In genomic region chr2:72991980-72992733, GRCh38 we compare ENCODE assay signal across 9 cellular contexts.
"Had no signal": no experiment of that assay in that cellular context is flagged by ENCODE, and none has a peak within 500 bp of the region (broad histone marks: within the 10 kb centered on the region; RNA-seq: fewer than 3 reads in every experiment).

No MANE protein-coding gene starts in this region.

- H3K4me1 ChIP-seq: adrenal gland had no signal

- DNase-seq: left colon, mammary epithelial cell, SHP77 treated with DMSO at 0.1 percent for 48 hours had no signal

- H3K4me3 ChIP-seq: adrenal gland, tibial nerve had no signal

- H3K4me3 Mint-ChIP-seq: activated naive CD4-positive, alpha-beta T cell treated with anti-CD3 and anti-CD28 coated beads for 36 hours; activated T-cell treated with anti-CD3 and anti-CD28 coated beads, Interleukin-2, amount 50 U/mL, for 72 hours; immature natural killer cell; natural killer cell had no signal

- H3K4me1 Mint-ChIP-seq: immature natural killer cell, natural killer cell had no signal

- H3K36me3 Mint-ChIP-seq: natural killer cell had no signal

- H3K27me3 ChIP-seq: adrenal gland, tibial nerve had no signal

- H3K36me3 ChIP-seq: adrenal gland had no signal

- H3K9me3 ChIP-seq: adrenal gland, tibial nerve had no signal

- H3K9me3 Mint-ChIP-seq: activated naive CD4-positive, alpha-beta T cell treated with anti-CD3 and anti-CD28 coated beads for 36 hours; activated T-cell treated with anti-CD3 and anti-CD28 coated beads, Interleukin-2, amount 50 U/mL, for 72 hours; immature natural killer cell; natural killer cell had no signal

- H3K27ac ChIP-seq: adrenal gland had no signal

- H3K27ac Mint-ChIP-seq: activated naive CD4-positive, alpha-beta T cell treated with anti-CD3 and anti-CD28 coated beads for 36 hours; activated T-cell treated with anti-CD3 and anti-CD28 coated beads, Interleukin-2, amount 50 U/mL, for 72 hours; immature natural killer cell; natural killer cell had no signal
